Comparison of ENCODE assay signal across 26 cellular contexts in genomic region chr5:137703565-137703964, GRCh38.
"Had no signal": no experiment of that assay in that cellular context is flagged by ENCODE, and none has a peak within 500 bp of the region (broad histone marks: within the 10 kb centered on the region; RNA-seq: fewer than 3 reads in every experiment).

No MANE protein-coding gene starts in this region.

- H3K9me3 Mint-ChIP-seq: dendritic cell treated with granulocyte-macrophage colony-stimulating factor and Interleukin-4, amounts not matched to agents 40 ng/mL and 50 ng/mL, for 4 days; effector memory CD8-positive, alpha-beta T cell had no signal

- H3K4me3 ChIP-seq: colonic mucosa, coronary artery, dorsolateral prefrontal cortex, esophagus muscularis mucosa, esophagus squamous epithelium, gastrocnemius medialis, gastroesophageal sphincter, heart left ventricle, heart right ventricle had no signal

- H3K27me3 Mint-ChIP-seq: dendritic cell treated with granulocyte-macrophage colony-stimulating factor and Interleukin-4, amounts not matched to agents 40 ng/mL and 50 ng/mL, for 4 days; effector memory CD8-positive, alpha-beta T cell had no signal

- H3K4me1 ChIP-seq: colonic mucosa, esophagus squamous epithelium, foreskin keratinocyte had no signal

- H3K27ac Mint-ChIP-seq: dendritic cell treated with granulocyte-macrophage colony-stimulating factor and Interleukin-4, amounts not matched to agents 40 ng/mL and 50 ng/mL, for 4 days; effector memory CD8-positive, alpha-beta T cell had no signal

- H3K9me3 ChIP-seq: colonic mucosa, esophagus muscularis mucosa, esophagus squamous epithelium, gastrocnemius medialis, gastroesophageal sphincter, heart left ventricle, heart right ventricle had no signal

- FAIRE-seq: colon, endometrium, endothelial cell of umbilical vein, frontal cortex had no signal

- H3K27me3 ChIP-seq: colonic mucosa, dorsolateral prefrontal cortex, esophagus muscularis mucosa, esophagus squamous epithelium, foreskin keratinocyte, gastrocnemius medialis, gastroesophageal sphincter, heart left ventricle, heart right ventricle had no signal

- H3K36me3 ChIP-seq: colonic mucosa, gastrocnemius medialis had no signal

- DNase-seq: colonic mucosa; cortex of kidney; dermis blood vessel endothelial cell; dorsolateral prefrontal cortex; effector CD4-positive, alpha-beta T cell; effector CD8-positive, alpha-beta T cell; effector memory CD4-positive, alpha-beta T cell; effector memory CD8-positive, alpha-beta T cell; erythroblast; esophagus squamous epithelium; foreskin fibroblast; foreskin keratinocyte; foreskin melanocyte; gastrocnemius medialis; glutamatergic neuron; heart left ventricle; heart right ventricle had no signal

- H3K4me3 Mint-ChIP-seq: dendritic cell treated with granulocyte-macrophage colony-stimulating factor and Interleukin-4, amounts not matched to agents 40 ng/mL and 50 ng/mL, for 4 days; effector memory CD8-positive, alpha-beta T cell had no signal

- H3K27ac ChIP-seq: colonic mucosa, coronary artery, dorsolateral prefrontal cortex, epithelial cell of prostate, esophagus muscularis mucosa, esophagus squamous epithelium, foreskin keratinocyte, gastrocnemius medialis, gastroesophageal sphincter, heart left ventricle, heart right ventricle had no signal
